Comparison of ENCODE assay signal across 12 cellular contexts in the genomic region with DNA sequence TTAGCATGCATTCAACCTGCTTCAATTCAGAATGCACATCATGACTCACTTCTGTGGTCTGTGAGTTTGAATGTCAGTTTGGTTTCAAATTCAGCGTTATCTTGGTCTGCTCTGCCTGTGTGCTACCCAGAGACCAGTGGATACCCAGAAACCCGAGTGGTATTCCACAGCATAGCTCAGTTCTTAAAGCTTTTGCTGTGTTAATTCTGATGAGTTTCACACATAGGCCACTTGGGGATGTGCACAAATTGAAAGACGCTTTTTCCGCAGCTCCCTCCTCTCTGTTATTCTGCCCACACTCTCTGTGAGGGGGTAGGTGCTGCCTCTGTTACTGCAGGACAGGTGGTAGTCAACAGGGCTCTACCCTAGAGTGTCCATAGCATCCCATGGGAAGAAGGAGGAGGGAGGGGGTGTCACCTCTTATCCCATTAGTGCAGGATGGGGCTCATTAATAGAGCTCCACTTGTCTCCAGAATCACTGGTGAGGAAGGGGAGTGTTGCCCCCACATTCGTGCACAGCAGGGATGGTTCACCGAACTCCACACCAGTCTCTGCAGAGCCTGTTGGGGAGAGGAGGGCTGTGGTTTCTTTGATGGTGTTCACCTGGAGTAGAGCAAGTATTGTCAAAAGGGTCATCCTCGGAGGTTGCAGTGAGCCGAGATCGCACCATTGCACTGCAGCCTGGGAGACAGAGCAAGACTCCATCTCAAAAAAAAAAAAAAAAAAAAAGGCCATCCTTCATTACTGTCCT. TPM values are rescaled to one million over a fixed set of nuclear protein-coding genes. Genes with fewer than 3 reads are reported as not detected.
DNase-seq lines count a peak whose midpoint lies in the region; ATAC-seq and TF ChIP-seq lines count a peak whose summit lies in the region.
"Had no signal": no experiment of that assay in that cellular context is flagged by ENCODE, and none has a peak within 500 bp of the region (broad histone marks: within the 10 kb centered on the region; RNA-seq: fewer than 3 reads in every experiment).

No MANE protein-coding gene starts in this region.

- H3K27ac Mint-ChIP-seq in endothelial cell (ENCODE audit: unreplicated experiment) (no peak overlapping the region), progenitor cell of endocrine pancreas (no peak overlapping the region)
- H3K27ac Mint-ChIP-seq in stimulated activated memory B cell treated with anti-CD40 and anti-IgM and Interleukin-4, amounts not matched to agents 10 μg/mL and 1 μg/mL and 100 μg/mL, for 72 hours, result no peak overlapping the region

- no peaks in the 10 kb centered on the region for H3K9me3 Mint-ChIP-seq in endothelial cell (ENCODE audit: unreplicated experiment)
- peaks cover 3% of the 10 kb centered on the region for H3K9me3 Mint-ChIP-seq in stimulated activated memory B cell treated with anti-CD40 and anti-IgM and Interleukin-4, amounts not matched to agents 10 μg/mL and 1 μg/mL and 100 μg/mL, for 72 hours
- H3K9me3 Mint-ChIP-seq in progenitor cell of endocrine pancreas (ENCODE audit: low read depth), result peaks cover 4% of the 10 kb centered on the region

- ATAC-seq in stimulated activated memory B cell treated with anti-CD40 and anti-IgM and Interleukin-4, amounts not matched to agents 10 μg/mL and 1 μg/mL and 100 μg/mL, for 72 hours, result peak; percentile 53

- H3K4me1 Mint-ChIP-seq in endothelial cell (ENCODE audit: unreplicated experiment), result peaks cover 3% of the 10 kb centered on the region
- H3K4me1 Mint-ChIP-seq in stimulated activated memory B cell treated with anti-CD40 and anti-IgM and Interleukin-4, amounts not matched to agents 10 μg/mL and 1 μg/mL and 100 μg/mL, for 72 hours, result peaks cover 31% of the 10 kb centered on the region
- no peaks in the 10 kb centered on the region for H3K4me1 Mint-ChIP-seq in progenitor cell of endocrine pancreas (ENCODE audit: low read depth)

- DNase-seq in activated T-cell treated with anti-CD3 and anti-CD28 coated beads for 24 hours (ENCODE audit: low read depth), result peak; percentile 37
- no peak for DNase-seq in activated T-cell treated with anti-CD3 and anti-CD28 coated beads for 4 hours
- DNase-seq in activated CD4-positive, alpha-beta T cell treated with anti-CD3 and anti-CD28 coated beads, Interleukin-2, amount 50 U/mL, for 48 hours, result peak; percentile 12 to 52
- no peak for DNase-seq in endothelial cell (ENCODE audit: low spot score)
- DNase-seq in NAMALWA (ENCODE audit: low spot score), result no peak
- DNase-seq in activated gamma-delta T cell treated with Interleukin-2 at 50 U/mL for 16 hours, result no peak
- DNase-seq in progenitor cell of endocrine pancreas (ENCODE audit: low spot score, unreplicated experiment), result no peak
- DNase-seq: NCI-H1417 treated with DMSO at 0.1 percent for 48 hours, NCI-H748 treated with DMSO at 0.1 percent for 48 hours, ovary, testis had no signal

- TF ChIP-seq CTCF in endothelial cell (IDR thresholded peaks at IDR 0.05; ENCODE audit: unreplicated experiment), result no peak
- TF ChIP-seq CTCF in progenitor cell of endocrine pancreas (IDR thresholded peaks at IDR 0.05; ENCODE audit: unreplicated experiment), result no peak

- H3K4me3 Mint-ChIP-seq in endothelial cell (ENCODE audit: unreplicated experiment) (peak overlapping the region; percentile 15), progenitor cell of endocrine pancreas (ENCODE audit: low read depth) (no peak overlapping the region)
- H3K4me3 Mint-ChIP-seq in stimulated activated memory B cell treated with anti-CD40 and anti-IgM and Interleukin-4, amounts not matched to agents 10 μg/mL and 1 μg/mL and 100 μg/mL, for 72 hours, result no peak overlapping the region

- H3K36me3 Mint-ChIP-seq in endothelial cell (ENCODE audit: low read depth, unreplicated experiment) (peaks cover 45% of the 10 kb centered on the region), progenitor cell of endocrine pancreas (ENCODE audit: insufficient read depth) (peaks cover 47% of the 10 kb centered on the region)
- peaks cover 89% of the 10 kb centered on the region for H3K36me3 Mint-ChIP-seq in stimulated activated memory B cell treated with anti-CD40 and anti-IgM and Interleukin-4, amounts not matched to agents 10 μg/mL and 1 μg/mL and 100 μg/mL, for 72 hours

- H3K27me3 Mint-ChIP-seq in endothelial cell (ENCODE audit: unreplicated experiment), result no peaks in the 10 kb centered on the region
- H3K27me3 Mint-ChIP-seq in stimulated activated memory B cell treated with anti-CD40 and anti-IgM and Interleukin-4, amounts not matched to agents 10 μg/mL and 1 μg/mL and 100 μg/mL, for 72 hours, result no peaks in the 10 kb centered on the region
- no peaks in the 10 kb centered on the region for H3K27me3 Mint-ChIP-seq in progenitor cell of endocrine pancreas

RNA-seq across cellular contexts. Expression of gene SDCBP2, which starts 29.2 kb away (rescaled TPM):
- total RNA-seq in endothelial cell (ENCODE audit: unreplicated experiment), result 10.1 TPM
- 2.0 and 2.3 TPM in 2 replicates for total RNA-seq in progenitor cell of endocrine pancreas

RNA-seq across cellular contexts. Expression of gene FKBP1A, which starts 34.8 kb away (rescaled TPM):
- total RNA-seq in endothelial cell (ENCODE audit: unreplicated experiment) (952 TPM), progenitor cell of endocrine pancreas (149 and 160 TPM in 2 replicates)

Comparison
In these comparisons a context has a peak if more than half of its experiments do, and no peak if none do; other contexts are left out.
1. DNase-seq: peak in activated T-cell treated with anti-CD3 and anti-CD28 coated beads for 24 hours (single experiment) and activated CD4-positive, alpha-beta T cell treated with anti-CD3 and anti-CD28 coated beads, Interleukin-2, amount 50 U/mL, for 48 hours (2 of 2); none in activated T-cell treated with anti-CD3 and anti-CD28 coated beads for 4 hours (single experiment), endothelial cell (single experiment), NAMALWA (single experiment), activated gamma-delta T cell treated with Interleukin-2 at 50 U/mL for 16 hours (single experiment) and progenitor cell of endocrine pancreas (single experiment).